Comparison of ENCODE assay signal across 15 cellular contexts in the genomic region with DNA sequence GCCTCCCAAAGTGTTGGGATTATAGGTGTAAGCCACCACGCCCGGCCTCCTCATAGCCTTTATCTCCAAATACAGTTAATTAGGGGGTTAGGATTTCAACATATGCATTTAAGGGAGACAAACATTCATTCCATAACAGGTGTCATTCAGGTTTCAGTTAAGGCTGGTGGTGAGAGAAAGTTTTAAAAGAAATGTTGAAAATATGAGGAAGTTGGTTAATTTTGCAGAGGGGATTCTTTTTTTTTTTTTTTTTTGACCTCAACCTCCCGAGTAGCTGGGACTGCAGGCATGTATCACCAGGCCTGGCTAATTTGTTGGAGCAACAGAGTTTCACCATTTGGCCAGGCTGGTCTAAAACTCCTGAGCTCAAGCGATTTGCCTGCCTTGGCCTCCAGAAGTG.
"Had no signal": no experiment of that assay in that cellular context is flagged by ENCODE, and none has a peak within 500 bp of the region (broad histone marks: within the 10 kb centered on the region; RNA-seq: fewer than 3 reads in every experiment).

No MANE protein-coding gene starts in this region.

- DNase-seq: islet precursor cell; left ventricle myocardium inferior; midbrain; mucosa of descending colon; naive thymus-derived CD4-positive, alpha-beta T cell; ovary; right lobe of liver; stimulated activated CD4-positive, alpha-beta T cell treated with anti-CD3 and anti-CD28 coated beads, Interleukin-1b, Interleukin-23, amount 100 ng/mL, for 48 hours; stimulated activated CD4-positive, alpha-beta T cell treated with anti-CD3 and anti-CD28 coated beads, Interleukin-2, amount 100 ng/mL, for 48 hours; stimulated activated CD4-positive, alpha-beta T cell treated with anti-CD3 and anti-CD28 coated beads, Interleukin-4, amount 100 ng/mL, for 4 hours; stimulated activated CD8-positive, alpha-beta memory T cell treated with anti-CD3 and anti-CD28 coated beads, Interleukin-4, amount 100 ng/mL, for 48 hours; stimulated activated naive CD4-positive, alpha-beta T cell treated with Interleukin-2 at 50 U/mL for 16 hours; stimulated activated naive CD8-positive, alpha-beta T cell treated with anti-CD3 and anti-CD28 coated beads, Interleukin-15, amount 100 ng/mL, for 72 hours; substantia nigra; uterus had no signal
